2 cellular contexts compared by ENCODE assay signal in genomic region chr16:27262904-27263423, GRCh38.
TF ChIP-seq lines count a peak whose summit lies in the region.

No MANE protein-coding gene starts in this region.

TF ChIP-seq in HEK293, 187 proteins besides CTCF, POLR2A, EP300 and RAD21:
- peak; percentile 90 for TF ChIP-seq ZNF146 (tag by site-specific recombination; IDR thresholded peaks at IDR 0.05)

TF ChIP-seq in K562, 482 proteins besides CTCF, POLR2A, EP300 and RAD21:
- peak; percentile 78 for TF ChIP-seq ZNF146 (CRISPR knock-in tag; IDR thresholded peaks at IDR 0.05; ENCODE audit: unreplicated experiment)
